Comparison of ENCODE assay signal across 17 cellular contexts in the genomic region with DNA sequence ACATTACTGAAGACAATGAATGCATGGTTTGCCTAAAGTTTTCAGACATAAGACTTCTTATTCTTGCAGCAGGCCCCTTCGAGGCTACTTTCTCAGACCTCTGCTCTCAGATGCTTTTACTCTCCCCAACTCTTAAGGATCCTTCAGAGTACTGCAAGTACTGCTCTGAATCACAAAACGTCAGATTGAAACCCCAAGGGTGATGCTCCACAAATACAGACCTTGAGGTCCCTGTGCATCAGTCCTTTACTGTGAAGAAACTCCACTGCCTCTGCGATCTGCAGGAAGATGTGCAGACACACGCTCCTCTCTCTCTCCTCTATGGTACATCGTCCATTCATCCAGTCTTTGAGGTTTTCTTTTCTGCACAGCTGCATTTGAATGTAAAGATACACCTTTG. TPM values are rescaled to one million over a fixed set of nuclear protein-coding genes. Genes with fewer than 3 reads are reported as not detected.
DNase-seq lines count a peak whose midpoint lies in the region; ATAC-seq and FAIRE-seq lines count a peak whose summit lies in the region.
"Had no signal": no experiment of that assay in that cellular context is flagged by ENCODE, and none has a peak within 500 bp of the region (broad histone marks: within the 10 kb centered on the region; RNA-seq: fewer than 3 reads in every experiment).

No MANE protein-coding gene starts in this region.

- H3K4me3 Mint-ChIP-seq in activated T-helper 1 cell treated with anti-CD3 and anti-CD28 coated beads, Interleukin-12 subunit alpha, Interleukin-12 subunit beta, Interleukin-2, Interleukin-4 antibody, amounts not matched to agents 30 ng/mL and 10 ng/mL and 1 ng/mL, durations not matched to agents 14 hours and 24 hours and 36 hours: no peak overlapping the region
- H3K4me3 Mint-ChIP-seq: CD4-positive, alpha-beta memory T cell had no signal

- H2BK120ac ChIP-seq in trophoblast cell (ENCODE audit: insufficient read depth, low read length, poor library complexity): no peak overlapping the region

- H4K20me1 ChIP-seq in GM23248 (ENCODE audit: insufficient read depth): no peaks in the 10 kb centered on the region

- no peak overlapping the region for H2BK5ac ChIP-seq in trophoblast cell (ENCODE audit: low read depth, low read length, poor library complexity)

- no peak overlapping the region for H3K4me2 ChIP-seq in trophoblast cell (ENCODE audit: low read length)
- H3K4me2 ChIP-seq in GM23248 (ENCODE audit: unreplicated experiment): no peak overlapping the region

- no peak overlapping the region for H2AK5ac ChIP-seq in trophoblast cell (ENCODE audit: low read length)

- H3K27me3 Mint-ChIP-seq in activated T-helper 1 cell treated with anti-CD3 and anti-CD28 coated beads, Interleukin-12 subunit alpha, Interleukin-12 subunit beta, Interleukin-2, Interleukin-4 antibody, amounts not matched to agents 30 ng/mL and 10 ng/mL and 1 ng/mL, durations not matched to agents 14 hours and 24 hours and 36 hours (ENCODE audit: insufficient read depth): no peaks in the 10 kb centered on the region
- H3K27me3 Mint-ChIP-seq: CD4-positive, alpha-beta memory T cell had no signal

- H3K9me3 Mint-ChIP-seq in activated T-helper 1 cell treated with anti-CD3 and anti-CD28 coated beads, Interleukin-12 subunit alpha, Interleukin-12 subunit beta, Interleukin-2, Interleukin-4 antibody, amounts not matched to agents 30 ng/mL and 10 ng/mL and 1 ng/mL, durations not matched to agents 14 hours and 24 hours and 36 hours: no peaks in the 10 kb centered on the region
- H3K9me3 Mint-ChIP-seq: CD4-positive, alpha-beta memory T cell had no signal

- intact Hi-C loops in activated T-helper 1 cell treated with anti-CD3 and anti-CD28 coated beads, Interleukin-12 subunit alpha, Interleukin-12 subunit beta, Interleukin-2, Interleukin-4 antibody, amounts not matched to agents 30 ng/mL and 10 ng/mL and 1 ng/mL, durations not matched to agents 14 hours and 24 hours and 36 hours (cut with micrococcal nuclease): no loop called here

- H3K79me2 ChIP-seq in trophoblast cell (ENCODE audit: control insufficient read depth, insufficient read depth, low read length, poor library complexity) (no peaks in the 10 kb centered on the region), GM23248 (ENCODE audit: insufficient read depth) (peaks cover 14% of the 10 kb centered on the region)
- H3K79me2 ChIP-seq: parathyroid adenoma had no signal

- no peak for FAIRE-seq in frontal cortex (lab: Jason Lieb, UNC)
- FAIRE-seq: endometrium, K562 had no signal

- H2AFZ ChIP-seq in trophoblast cell (ENCODE audit: insufficient read depth, low read length, poor library complexity) (no peak overlapping the region), GM23248 (no peak overlapping the region)
- H2AFZ ChIP-seq: parathyroid adenoma had no signal

- no peak overlapping the region for H3K18ac ChIP-seq in trophoblast cell (ENCODE audit: low read length)

- H3K27ac ChIP-seq in trophoblast cell (ENCODE audit: low read depth, low read length) (no peak overlapping the region), GM23248 (no peak overlapping the region)
- H3K27ac ChIP-seq: parathyroid adenoma had no signal

- ATAC-seq in GM18517 (IDR thresholded peaks at IDR 0.05; ENCODE audit: unreplicated experiment) (peak; percentile 71), GM21381 (IDR thresholded peaks at IDR 0.05; ENCODE audit: unreplicated experiment) (peak; percentile 78), HG02981 (IDR thresholded peaks at IDR 0.05; ENCODE audit: unreplicated experiment) (peak; percentile 71)
- ATAC-seq: HCT116, K562 had no signal

- H3K4me3 ChIP-seq in trophoblast cell (ENCODE audit: low read depth, low read length): no peak overlapping the region
- no peak overlapping the region for H3K4me3 ChIP-seq in GM23248
- H3K4me3 ChIP-seq: K562, lung had no signal

- DNase-seq in activated T-helper 1 cell treated with anti-CD3 and anti-CD28 coated beads, Interleukin-12 subunit alpha, Interleukin-12 subunit beta, Interleukin-2, Interleukin-4 antibody, amounts not matched to agents 30 ng/mL and 10 ng/mL and 1 ng/mL, durations not matched to agents 14 hours and 24 hours and 36 hours (ENCODE audit: low spot score): peak; percentile 6
- no peak for DNase-seq in NOMO-1 treated with dmso at 0.1 percent for 144 hours (lab: John Stamatoyannopoulos, UW; ENCODE audit: unreplicated experiment)
- DNase-seq in frontal cortex (ENCODE audit: low spot score in 2 of 2): no peak
- DNase-seq in trophoblast cell: no peak
- DNase-seq in GM23248: no peak
- DNase-seq: CD4-positive, alpha-beta memory T cell; NCI-H2029 treated with DMSO at 0.1 percent for 48 hours; stimulated activated CD4-positive, alpha-beta T cell treated with anti-CD3 and anti-CD28 coated beads, Interleukin-15, amount 100 ng/mL, for 24 hours; SW 1271 had no signal

- no peak overlapping the region for H3K14ac ChIP-seq in trophoblast cell (ENCODE audit: low read length)

- H4K12ac ChIP-seq in trophoblast cell (ENCODE audit: low read depth, low read length): no peak overlapping the region

- whole genome bisulfite sequencing in trophoblast cell (ENCODE audit: extremely low coverage, insufficient coverage, insufficient read length): no CpG with 5 or more reads among the region's 5 CpGs
- 86 to 88% methylated on average over 5 of the region's 5 CpGs for WGBS in GM23248 (ENCODE audit: low coverage in 1 of 2, low lambda C conversion rate in 2 of 2, missing lambda C conversion rate in 2 of 2), 2 experiments

- peaks cover 16% of the 10 kb centered on the region for H3K4me1 Mint-ChIP-seq in activated T-helper 1 cell treated with anti-CD3 and anti-CD28 coated beads, Interleukin-12 subunit alpha, Interleukin-12 subunit beta, Interleukin-2, Interleukin-4 antibody, amounts not matched to agents 30 ng/mL and 10 ng/mL and 1 ng/mL, durations not matched to agents 14 hours and 24 hours and 36 hours (ENCODE audit: low read depth)

- no peak overlapping the region for H2BK12ac ChIP-seq in trophoblast cell (ENCODE audit: low read length)

- H3K27me3 ChIP-seq in trophoblast cell (ENCODE audit: insufficient read depth, low read length) (no peaks in the 10 kb centered on the region), GM23248 (replicated peaks; ENCODE audit: insufficient read depth) (no peaks in the 10 kb centered on the region)

- H3K23ac ChIP-seq in trophoblast cell (ENCODE audit: low read length): no peak overlapping the region

- H3K9me2 ChIP-seq in GM23248 (ENCODE audit: insufficient read depth): no peaks in the 10 kb centered on the region

- peak overlapping the region; percentile 59 for H3K27ac Mint-ChIP-seq in activated T-helper 1 cell treated with anti-CD3 and anti-CD28 coated beads, Interleukin-12 subunit alpha, Interleukin-12 subunit beta, Interleukin-2, Interleukin-4 antibody, amounts not matched to agents 30 ng/mL and 10 ng/mL and 1 ng/mL, durations not matched to agents 14 hours and 24 hours and 36 hours

- no peaks in the 10 kb centered on the region for H3K4me1 ChIP-seq in trophoblast cell (ENCODE audit: control insufficient read depth in 1 of 2, insufficient read depth in 2 of 2, low read length in 2 of 2)
- peaks cover 4% of the 10 kb centered on the region; the same call in 1 of the 2 replicates for H3K4me1 ChIP-seq in GM23248 (ENCODE audit: insufficient read depth)
- H3K4me1 ChIP-seq: parathyroid adenoma had no signal

- H3K4ac ChIP-seq in trophoblast cell (ENCODE audit: low read depth, low read length): no peak overlapping the region

- peaks cover 2% of the 10 kb centered on the region for H3K9me3 ChIP-seq in trophoblast cell (ENCODE audit: insufficient read depth, low read depth, low read length)
- no peaks in the 10 kb centered on the region for H3K9me3 ChIP-seq in GM23248 (ENCODE audit: low read depth)

- H3F3A ChIP-seq in GM23248 (ENCODE audit: insufficient read depth): no peaks in the 10 kb centered on the region

- H4K91ac ChIP-seq in trophoblast cell (ENCODE audit: low read depth, low read length): no peak overlapping the region

- H3K9ac ChIP-seq in trophoblast cell (ENCODE audit: low read length) (no peak overlapping the region), GM23248 (no peak overlapping the region)
- H3K9ac ChIP-seq: parathyroid adenoma had no signal

- H3K36me3 ChIP-seq in trophoblast cell (ENCODE audit: control insufficient read depth in 1 of 2, insufficient read depth in 2 of 2, low read length in 2 of 2) (peaks cover 8 to 27% of the 10 kb centered on the region in 2 experiments), GM23248 (ENCODE audit: low read depth) (peaks cover 36% of the 10 kb centered on the region; the same call in 1 of the 2 replicates)

- H4K8ac ChIP-seq in trophoblast cell (ENCODE audit: low read depth, low read length): no peak overlapping the region

- in situ Hi-C loops in GM23248 (cut with MboI): no loop called here

- H3K36me3 Mint-ChIP-seq in activated T-helper 1 cell treated with anti-CD3 and anti-CD28 coated beads, Interleukin-12 subunit alpha, Interleukin-12 subunit beta, Interleukin-2, Interleukin-4 antibody, amounts not matched to agents 30 ng/mL and 10 ng/mL and 1 ng/mL, durations not matched to agents 14 hours and 24 hours and 36 hours (ENCODE audit: low read depth): peaks cover 48% of the 10 kb centered on the region

- no peaks in the 10 kb centered on the region for H3K79me1 ChIP-seq in trophoblast cell (ENCODE audit: low read length)

RNA-seq across cellular contexts. Expression of a gene that starts 52.8 kb away (rescaled TPM):
- 28.7 and 29.6 TPM in 2 replicates for total RNA-seq in activated T-helper 1 cell treated with anti-CD3 and anti-CD28 coated beads, Interleukin-12 subunit alpha, Interleukin-12 subunit beta, Interleukin-2, Interleukin-4 antibody, amounts not matched to agents 30 ng/mL and 10 ng/mL and 1 ng/mL, durations not matched to agents 14 hours and 24 hours and 36 hours
- 28.9 TPM for total RNA-seq in frontal cortex
- 32.3 and 33.9 TPM in 2 replicates for polyA plus RNA-seq in trophoblast cell (2013)
- 15.5 and 15.9 TPM in 2 replicates for total RNA-seq in GM23248 (2014; rRNA removed; shearing (Covaris generic))
- 7.5 and 7.6 TPM in 2 replicates for polyA plus RNA-seq in GM23248 (2016; fragmentation: Nextera tagmentation; extraction: Ambion mirVana)
